Comparison of ENCODE assay signal across 8 cellular contexts in the genomic region with DNA sequence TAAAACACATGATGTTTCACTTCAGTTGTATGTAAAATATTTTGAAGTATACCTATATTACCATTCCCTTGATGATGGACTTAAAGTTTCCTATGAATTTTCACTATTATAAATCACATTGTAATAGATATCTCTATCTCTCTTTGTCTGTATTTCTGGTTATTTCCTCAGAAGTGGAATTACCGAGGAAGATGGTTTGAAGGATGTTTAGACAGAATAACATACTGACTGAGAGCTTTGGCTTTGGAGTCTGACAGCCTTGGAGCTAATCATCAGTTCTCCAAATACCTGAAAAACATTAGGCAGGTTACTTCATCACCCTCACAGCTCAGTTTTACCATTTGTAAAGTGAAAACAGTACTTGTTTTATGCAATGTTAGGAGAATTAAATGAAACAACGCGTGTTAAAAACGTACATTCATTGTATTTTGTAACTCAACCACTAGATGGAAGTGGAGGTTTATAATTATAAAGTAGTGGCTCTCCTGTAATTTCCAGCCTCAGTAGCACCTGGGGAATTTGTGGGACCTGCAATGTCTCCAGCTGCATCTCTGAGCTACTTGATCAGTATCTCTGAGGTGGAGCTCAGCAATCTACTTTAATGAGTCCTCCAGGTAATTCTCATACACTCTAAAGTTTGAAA. TPM values are rescaled to one million over a fixed set of nuclear protein-coding genes. Genes with fewer than 3 reads are reported as not detected.
DNase-seq lines count a peak whose midpoint lies in the region; ATAC-seq and TF ChIP-seq lines count a peak whose summit lies in the region.

No MANE protein-coding gene starts in this region.

- H3K27ac ChIP-seq in adrenal gland: no peak overlapping the region

- TF ChIP-seq POLR2A in adrenal gland (IDR thresholded peaks at IDR 0.05): no peak

- no peak for TF ChIP-seq CTCF in GM20000 (IDR thresholded peaks at IDR 0.05; ENCODE audit: extremely low read depth, missing control alignments)
- TF ChIP-seq CTCF in adrenal gland (IDR thresholded peaks at IDR 0.05): peak; percentile 42 to 79 (median 66)

- in situ Hi-C loops in Caki2 (cut with HindIII; ENCODE audit: low pct_unique_long_range_greater_than_20kb, low sequenced_read_pairs): no loop called here

- no peaks in the 10 kb centered on the region for H3K27me3 ChIP-seq in adrenal gland

- no peaks in the 10 kb centered on the region for H3K36me3 ChIP-seq in adrenal gland (replicated peaks in 1 of 2)

- no peak for ATAC-seq in GM19452 (IDR thresholded peaks at IDR 0.05; ENCODE audit: unreplicated experiment)

- no peaks in the 10 kb centered on the region for H3K9me3 ChIP-seq in adrenal gland (replicated peaks in 1 of 3)

- DNase-seq in Caki2 (ENCODE audit: low read depth) (peak; percentile 41), GM20000 (ENCODE audit: low spot score) (peak; percentile 33), NCI-H146 (lab: John Stamatoyannopoulos, UW) (peak; percentile 41), adrenal gland (peak in 1 of 7 donors; percentile 4), iPS-NIHi11 (ENCODE audit: low spot score) (peak; percentile 39), stromal cell of bone marrow (ENCODE audit: low read depth) (peak; percentile 18), UCSD-AML1 (lab: John Stamatoyannopoulos, UW; ENCODE audit: unreplicated experiment) (no peak)

- WGBS in adrenal gland, 4 donors: 2 to 6% (median 5%) methylated on average over 4 of the region's 4 CpGs

- H3K4me1 ChIP-seq in adrenal gland (replicated peaks in 1 of 2): no peaks in the 10 kb centered on the region

- H3K4me3 ChIP-seq in adrenal gland: no peak overlapping the region

- intact Hi-C loops in adrenal gland (cut with DNase I): no loop called here

RNA-seq across cellular contexts. Expression of gene JCHAIN, which starts 14.3 kb away (rescaled TPM):
- total RNA-seq in Caki2 (2014; rRNA removed; shearing (Covaris generic); ENCODE audit: low replicate concordance): not detected in 2 replicates
- total RNA-seq in adrenal gland: 10 to 100 TPM in 1 of 8 donors, 1 to 10 TPM in 5, under 1 TPM in 1, not detected in 1; 0.97 to 24.9 (median 1.9) TPM
- polyA plus RNA-seq in adrenal gland: 100 to 1,000 TPM in 1 of 3 donors, 1 to 10 TPM in 1, under 1 TPM in 1; 0.98 to 124 (median 8.3) TPM

RNA-seq across cellular contexts. Expression of gene ENAM, which starts 23.4 kb away (rescaled TPM):
- not detected in 2 replicates for total RNA-seq in Caki2 (2014; rRNA removed; shearing (Covaris generic); ENCODE audit: low replicate concordance)
- total RNA-seq in adrenal gland: not detected
- under 1 TPM in 1 of 3 donors, not detected in 2; under 0.01 TPM for polyA plus RNA-seq in adrenal gland

RNA-seq across cellular contexts. Expression of gene UTP3, which starts 36.3 kb away (rescaled TPM):
- 9.5 and 10.9 TPM in 2 replicates for total RNA-seq in Caki2 (2014; rRNA removed; shearing (Covaris generic); ENCODE audit: low replicate concordance)
- 10 to 100 TPM; 14.9 to 39.3 (median 27.9) TPM for total RNA-seq in adrenal gland
- polyA plus RNA-seq in adrenal gland: 10 to 100 TPM; 31.9 to 51.1 (median 34.0) TPM

RNA-seq across cellular contexts. Expression of gene AMBN, which starts 59.9 kb away (rescaled TPM):
- not detected in 2 replicates for total RNA-seq in Caki2 (2014; rRNA removed; shearing (Covaris generic); ENCODE audit: low replicate concordance)
- not detected for total RNA-seq in adrenal gland
- not detected for polyA plus RNA-seq in adrenal gland
